In the genomic region with DNA sequence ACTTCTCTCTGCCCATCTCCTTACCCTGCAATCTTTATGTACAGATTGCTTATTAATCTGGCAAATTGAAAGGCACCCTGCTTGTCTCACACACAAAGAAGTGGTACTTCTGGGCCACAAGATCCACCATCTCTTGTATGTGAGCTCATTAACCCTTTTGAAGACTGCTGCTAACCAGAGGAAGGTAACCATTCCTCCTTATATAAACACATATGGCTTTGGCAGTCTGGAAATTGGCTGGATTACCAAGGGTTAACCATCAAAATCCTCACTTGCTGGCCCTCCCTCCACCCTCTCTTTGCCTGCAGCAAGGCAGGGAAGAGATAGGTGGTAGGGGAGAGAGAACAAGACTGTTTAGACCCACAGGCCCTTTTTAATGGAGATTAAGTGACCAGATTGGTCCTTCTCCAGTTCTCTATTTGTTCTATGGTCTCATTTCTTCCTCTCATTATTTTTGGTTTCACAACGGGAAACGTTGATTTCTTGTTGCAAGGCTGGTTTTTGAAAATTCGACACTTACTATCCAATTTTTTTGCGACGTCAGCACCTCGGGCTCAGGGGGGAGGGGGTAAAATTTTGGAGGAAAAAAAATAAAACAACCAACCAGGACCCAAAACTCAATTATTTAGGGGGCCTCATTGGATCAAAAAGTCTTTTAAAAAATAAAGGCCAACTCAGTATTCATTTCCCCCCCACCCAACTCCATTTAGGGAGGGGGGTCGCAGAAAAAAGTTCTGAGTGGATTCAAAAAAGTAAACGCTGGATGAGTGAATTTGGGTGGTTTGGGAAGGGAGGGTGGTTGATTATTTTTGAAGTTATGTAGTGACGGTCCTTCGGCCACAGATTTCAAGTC, we compare ENCODE assay signal across 6 cellular contexts. TPM values are rescaled to one million over a fixed set of nuclear protein-coding genes. Genes with fewer than 3 reads are reported as not detected.
DNase-seq lines count a peak whose midpoint lies in the region; ATAC-seq and TF ChIP-seq lines count a peak whose summit lies in the region.

No MANE protein-coding gene starts in this region.

- peak overlapping the region; percentile 92 for H3K4me3 ChIP-seq in endodermal cell (ENCODE audit: low read length)
- peak overlapping the region; percentile 84 for H3K4me3 ChIP-seq in psoas muscle

- peak overlapping the region; percentile 100 for H3K9ac ChIP-seq in endodermal cell (ENCODE audit: extremely low read depth, low read length, poor library complexity, severe bottlenecking)

- H3K4me3 Mint-ChIP-seq in endodermal cell, result peak overlapping the region; percentile 99

- peak; percentile 53 for DNase-seq in HT1080 (ENCODE audit: low read depth)
- DNase-seq in RPMI7951 (ENCODE audit: low read depth), result peak; percentile 37
- peak; percentile 67 for DNase-seq in endodermal cell
- DNase-seq in psoas muscle, result no peak

- H3K9me3 ChIP-seq in endodermal cell (ENCODE audit: control insufficient read depth, low read length) (no peaks in the 10 kb centered on the region), psoas muscle (no peaks in the 10 kb centered on the region)

- ATAC-seq in psoas muscle, result peak in 3 of 4 donors; percentile 1 to 26 (median 10)
- ATAC-seq in HG02571 (IDR thresholded peaks at IDR 0.05; ENCODE audit: unreplicated experiment), result no peak
- no peak for ATAC-seq in GM21529 (IDR thresholded peaks at IDR 0.05; ENCODE audit: unreplicated experiment)

- TF ChIP-seq CTCF in endodermal cell (conservative IDR thresholded peaks at IDR 0.05), result no peak
- TF ChIP-seq CTCF in psoas muscle (IDR thresholded peaks at IDR 0.05), result no peak

- peak overlapping the region; percentile 100 for H3K27ac Mint-ChIP-seq in endodermal cell

- H3K27me3 ChIP-seq in endodermal cell (ENCODE audit: control insufficient read depth, insufficient read depth, low read length, poor library complexity, severe bottlenecking), result no peaks in the 10 kb centered on the region
- no peaks in the 10 kb centered on the region for H3K27me3 ChIP-seq in psoas muscle (ENCODE audit: insufficient read depth in 3 of 3, low read length in 2 of 3)

- intact Hi-C loops in psoas muscle (cut with DNase I), result loop anchor here in 1 of 2 donors (2.0 to 5.0 kb wide), 2 partner anchors 105 to 126 kb away; a partner anchor contains a TSS

- peaks cover 23% of the 10 kb centered on the region for H3K4me1 Mint-ChIP-seq in endodermal cell

- H3K27ac ChIP-seq in endodermal cell (ENCODE audit: low read depth, low read length) (peak overlapping the region; percentile 99), psoas muscle (peak overlapping the region; percentile 99)

- H3K9me3 Mint-ChIP-seq in endodermal cell, result no peaks in the 10 kb centered on the region

- peaks cover 34% of the 10 kb centered on the region for H3K36me3 Mint-ChIP-seq in endodermal cell (ENCODE audit: low read depth)

- H3K36me3 ChIP-seq in endodermal cell (ENCODE audit: control insufficient read depth, insufficient read depth, low read length), result peaks cover 52% of the 10 kb centered on the region
- H3K36me3 ChIP-seq in psoas muscle (ENCODE audit: insufficient read depth in 1 of 2, low read depth in 1 of 2), result peaks cover 3 to 37% of the 10 kb centered on the region in 2 donors

- 0% methylated on average over 3 to 10 of the region's 10 CpGs for WGBS in endodermal cell (ENCODE audit: insufficient coverage in 1 of 2, insufficient read length in 1 of 2), 2 experiments
- WGBS in psoas muscle, 3 donors, result 0% methylated on average over 10 of the region's 10 CpGs

- no peaks in the 10 kb centered on the region for H3K27me3 Mint-ChIP-seq in endodermal cell (ENCODE audit: insufficient read depth)

- H3K4me1 ChIP-seq in endodermal cell (ENCODE audit: control insufficient read depth, insufficient read depth, low read length), result peaks cover 2% of the 10 kb centered on the region
- peaks cover 43% of the 10 kb centered on the region for H3K4me1 ChIP-seq in psoas muscle

RNA-seq across cellular contexts. Expression of a gene that starts 0.9 kb away (rescaled TPM):
- total RNA-seq in HT1080 (2014; rRNA removed; shearing (Covaris generic)), result 27.0 and 29.5 TPM in 2 replicates
- polyA plus RNA-seq in HT1080 (2015; cell fraction: cytosol; rRNA removed), result 16.5 and 17.4 TPM in 2 replicates
- 58.4 and 62.3 TPM in 2 replicates for polyA plus RNA-seq in HT1080 (2015; cell fraction: nucleus; rRNA removed)
- 20.8 and 36.8 TPM in 2 replicates for total RNA-seq in RPMI7951 (2014; rRNA removed; shearing (Covaris generic))
- total RNA-seq in endodermal cell, result 100 to 1,000 TPM; 122 to 126 TPM
- 43.2 TPM for polyA plus RNA-seq in endodermal cell (2013, experiment 1 of 2)
- polyA plus RNA-seq in endodermal cell (2013, experiment 2 of 2), result 41.9 TPM
- total RNA-seq in psoas muscle, result 10 to 100 TPM; 27.1 to 42.5 (median 31.6) TPM
- 10 to 100 TPM in 2 of 3 donors, 1 to 10 TPM in 1; 5.5 to 23.2 (median 10.1) TPM for polyA plus RNA-seq in psoas muscle

RNA-seq across cellular contexts. Expression of a gene that starts 1.5 kb away (rescaled TPM):
- total RNA-seq in HT1080 (2014; rRNA removed; shearing (Covaris generic)), result 112 and 132 TPM in 2 replicates
- polyA plus RNA-seq in HT1080 (2015; cell fraction: cytosol; rRNA removed), result 120 and 145 TPM in 2 replicates
- 101 and 131 TPM in 2 replicates for polyA plus RNA-seq in HT1080 (2015; cell fraction: nucleus; rRNA removed)
- 78.4 and 122 TPM in 2 replicates for total RNA-seq in RPMI7951 (2014; rRNA removed; shearing (Covaris generic))
- total RNA-seq in endodermal cell (10 to 100 TPM; 37.6 to 39.7 TPM), psoas muscle (100 to 1,000 TPM; 109 to 184 (median 152) TPM)
- polyA plus RNA-seq in endodermal cell (2013, experiment 1 of 2), result 48.6 TPM
- 45.3 TPM for polyA plus RNA-seq in endodermal cell (2013, experiment 2 of 2)
- 100 to 1,000 TPM; 241 to 303 (median 242) TPM for polyA plus RNA-seq in psoas muscle

RNA-seq across cellular contexts. Expression of a gene that starts 10.5 kb away (rescaled TPM):
- 4.5 and 6.6 TPM in 2 replicates for total RNA-seq in HT1080 (2014; rRNA removed; shearing (Covaris generic))
- 8.9 and 9.7 TPM in 2 replicates for polyA plus RNA-seq in HT1080 (2015; cell fraction: cytosol; rRNA removed)
- 28.3 and 35.2 TPM in 2 replicates for polyA plus RNA-seq in HT1080 (2015; cell fraction: nucleus; rRNA removed)
- 7.7 and 11.3 TPM in 2 replicates for total RNA-seq in RPMI7951 (2014; rRNA removed; shearing (Covaris generic))
- total RNA-seq in endodermal cell (10 to 100 TPM; 31.6 to 38.0 TPM), psoas muscle (1 to 10 TPM; 2.1 to 5.2 (median 2.9) TPM)
- 87.3 TPM for polyA plus RNA-seq in endodermal cell (2013, experiment 1 of 2)
- polyA plus RNA-seq in endodermal cell (2013, experiment 2 of 2), result 72.0 TPM
- polyA plus RNA-seq in psoas muscle, result 1 to 10 TPM; 1.9 to 4.7 (median 4.4) TPM

RNA-seq across cellular contexts. Expression of a gene that starts 30.7 kb away (rescaled TPM):
- total RNA-seq in HT1080 (2014; rRNA removed; shearing (Covaris generic)), result 10.5 and 16.2 TPM in 2 replicates
- 16.5 and 18.6 TPM in 2 replicates for polyA plus RNA-seq in HT1080 (2015; cell fraction: cytosol; rRNA removed)
- polyA plus RNA-seq in HT1080 (2015; cell fraction: nucleus; rRNA removed), result 22.1 and 28.0 TPM in 2 replicates
- total RNA-seq in RPMI7951 (2014; rRNA removed; shearing (Covaris generic)), result 7.1 and 7.4 TPM in 2 replicates
- 10 to 100 TPM; 17.9 to 24.3 TPM for total RNA-seq in endodermal cell
- polyA plus RNA-seq in endodermal cell (2013, experiment 1 of 2), result 16.9 TPM
- 16.7 TPM for polyA plus RNA-seq in endodermal cell (2013, experiment 2 of 2)
- total RNA-seq in psoas muscle, result 10 to 100 TPM; 21.8 to 52.8 (median 27.2) TPM
- polyA plus RNA-seq in psoas muscle, result 10 to 100 TPM; 36.4 to 60.2 (median 42.6) TPM

RNA-seq across cellular contexts. Expression of a gene that starts 44.9 kb away (rescaled TPM):
- 72.3 and 77.8 TPM in 2 replicates for total RNA-seq in HT1080 (2014; rRNA removed; shearing (Covaris generic))
- polyA plus RNA-seq in HT1080 (2015; cell fraction: cytosol; rRNA removed), result 43.7 and 46.3 TPM in 2 replicates
- 75.0 and 77.1 TPM in 2 replicates for polyA plus RNA-seq in HT1080 (2015; cell fraction: nucleus; rRNA removed)
- total RNA-seq in RPMI7951 (2014; rRNA removed; shearing (Covaris generic)), result 38.9 and 42.9 TPM in 2 replicates
- total RNA-seq in endodermal cell (10 to 100 TPM; 84.9 to 89.3 TPM), psoas muscle (100 to 1,000 TPM in 1 of 4 donors, 10 to 100 TPM in 3; 64.2 to 108 (median 95.5) TPM)
- polyA plus RNA-seq in endodermal cell (2013, experiment 1 of 2), result 65.6 TPM
- polyA plus RNA-seq in endodermal cell (2013, experiment 2 of 2), result 62.9 TPM
- 100 to 1,000 TPM in 2 of 3 donors, 10 to 100 TPM in 1; 53.8 to 119 (median 108) TPM for polyA plus RNA-seq in psoas muscle

Comparison
In these comparisons a context has a peak if more than half of its experiments do, and no peak if none do; other contexts are left out.
1. DNase-seq: peak in HT1080 (single experiment), RPMI7951 (single experiment) and endodermal cell (single experiment); none in psoas muscle (0 of 2).
2. ATAC-seq: peak in psoas muscle (3 of 4); none in HG02571 (single experiment) and GM21529 (single experiment).